ENCODE assay signal across 10 cellular contexts in genomic region chr9:129989740-129990139, GRCh38. TPM values are rescaled to one million over a fixed set of nuclear protein-coding genes. Genes with fewer than 3 reads are reported as not detected.
DNase-seq lines count a peak whose midpoint lies in the region; ATAC-seq and TF ChIP-seq lines count a peak whose summit lies in the region.
"Had no signal": no experiment of that assay in that cellular context is flagged by ENCODE, and none has a peak within 500 bp of the region (broad histone marks: within the 10 kb centered on the region; RNA-seq: fewer than 3 reads in every experiment).

No MANE protein-coding gene starts in this region.

- no peaks in the 10 kb centered on the region for H3K36me3 ChIP-seq in Peyer's patch

- H3K4me3 ChIP-seq in GM12864 (ENCODE audit: low read depth, low read length) (peak overlapping the region; percentile 19; the same call in 1 of the 2 replicates), Peyer's patch (no peak overlapping the region)

- TF ChIP-seq CTCF in GM12864 (IDR thresholded peaks at IDR 0.05; ENCODE audit: low read depth, low read length, missing control alignments) (no peak), Peyer's patch (IDR thresholded peaks at IDR 0.05) (no peak), chondrocyte (IDR thresholded peaks at IDR 0.05) (no peak)

- TF ChIP-seq POLR2A in Peyer's patch (IDR thresholded peaks at IDR 0.05): no peak

- intact Hi-C loops in sciatic nerve (cut with DNase I): no loop called here

- DNase-seq in GM12864 (ENCODE audit: low read depth): no peak
- peak in 1 of 3 donors; percentile 16 for DNase-seq in Peyer's patch
- no peak for DNase-seq in chondrocyte (ENCODE audit: low spot score)
- DNase-seq in sciatic nerve (ENCODE audit: low spot score): no peak
- DNase-seq in effector CD8-positive, alpha-beta T cell (lab: John Stamatoyannopoulos, UW): no peak
- DNase-seq in DMS79 treated with DMSO at 0.1 percent for 48 hours (lab: John Stamatoyannopoulos, UW): no peak
- no peak for DNase-seq in SKM-1 (lab: John Stamatoyannopoulos, UW; ENCODE audit: unreplicated experiment)
- DNase-seq in NCI-H748 (lab: John Stamatoyannopoulos, UW; ENCODE audit: unreplicated experiment): no peak
- DNase-seq: amniotic stem cell, SHP77 had no signal

- H3K27ac Mint-ChIP-seq in chondrocyte (ENCODE audit: unreplicated experiment): peak overlapping the region; percentile 93

- peak; percentile 78 for ATAC-seq in sciatic nerve

- no peaks in the 10 kb centered on the region for H3K27me3 Mint-ChIP-seq in chondrocyte (ENCODE audit: low read depth)

- peak overlapping the region; percentile 14 to 74 (median 46) for H3K27ac ChIP-seq in Peyer's patch

- H3K36me3 Mint-ChIP-seq in chondrocyte (ENCODE audit: low read depth): peaks cover 4% of the 10 kb centered on the region

- H3K4me1 Mint-ChIP-seq in chondrocyte (ENCODE audit: low read depth): peaks cover 66% of the 10 kb centered on the region

- no peak overlapping the region for H3K4me3 Mint-ChIP-seq in chondrocyte (ENCODE audit: unreplicated experiment)

- H3K9me3 ChIP-seq in Peyer's patch: no peaks in the 10 kb centered on the region

- H3K9me3 Mint-ChIP-seq in chondrocyte (ENCODE audit: low read depth): no peaks in the 10 kb centered on the region

- no peaks in the 10 kb centered on the region for H3K27me3 ChIP-seq in Peyer's patch

- H3K4me1 ChIP-seq in Peyer's patch: peaks cover 0 to 28% (median 11%) of the 10 kb centered on the region in 4 donors

RNA-seq across cellular contexts. Expression of gene FNBP1, which starts 53.2 kb away (rescaled TPM):
- total RNA-seq in Peyer's patch (100 to 1,000 TPM in 1 of 4 donors, 10 to 100 TPM in 2, 1 to 10 TPM in 1; 9.8 to 163 (median 22.2) TPM), chondrocyte (49.4 to 61.2 TPM (median 58.7 TPM) in 3 replicates), sciatic nerve (132 TPM)
